24 cellular contexts compared by ENCODE assay signal in the genomic region with DNA sequence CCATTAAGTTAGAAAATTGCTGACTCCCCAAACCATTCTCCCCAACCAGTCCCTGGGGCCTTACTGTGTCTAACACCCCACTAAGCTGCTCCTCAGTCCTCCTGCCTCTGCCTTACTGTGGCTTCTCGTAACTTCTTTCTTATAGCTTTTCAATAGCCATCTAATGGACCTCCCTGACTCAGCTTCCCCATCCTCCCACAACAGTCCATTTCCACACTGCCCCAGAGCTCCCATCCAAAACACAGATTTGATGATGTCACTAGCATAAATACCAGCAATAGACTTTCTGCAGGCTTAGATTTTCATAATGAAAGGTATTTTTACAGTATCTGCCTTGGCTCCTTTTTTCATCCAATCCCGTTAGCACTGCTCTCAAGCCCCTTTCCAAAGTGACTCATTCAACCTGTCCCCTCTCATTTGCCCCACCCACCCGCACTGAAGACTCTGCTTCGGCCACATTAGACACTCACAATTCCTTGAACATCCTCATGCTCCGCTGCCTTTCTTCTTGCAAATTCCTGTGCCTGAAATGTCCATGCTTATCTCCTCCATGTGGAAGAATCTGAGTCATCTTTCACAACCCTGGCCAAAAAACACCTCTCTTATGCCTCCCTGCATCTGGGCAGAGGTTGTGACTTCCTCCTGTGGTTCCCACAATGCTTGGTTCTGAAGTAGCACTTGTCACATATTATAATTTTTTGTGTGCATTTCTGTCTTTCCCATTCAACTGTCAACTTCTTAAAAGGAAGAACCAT.
DNase-seq lines count a peak whose midpoint lies in the region; ATAC-seq and TF ChIP-seq lines count a peak whose summit lies in the region.
"Had no signal": no experiment of that assay in that cellular context is flagged by ENCODE, and none has a peak within 500 bp of the region (broad histone marks: within the 10 kb centered on the region; RNA-seq: fewer than 3 reads in every experiment).

No MANE protein-coding gene starts in this region.

- TF ChIP-seq CTCF in nephron (IDR thresholded peaks at IDR 0.05; ENCODE audit: unreplicated experiment in 3 of 3), result no peak

- H3K4me3 Mint-ChIP-seq in nephron, result no peak overlapping the region
- H3K4me3 Mint-ChIP-seq: activated T-cell treated with anti-CD3 and anti-CD28 coated beads, Interleukin-2, amount 50 U/mL, for 72 hours; endodermal cell had no signal

- no peaks in the 10 kb centered on the region for H3K9me3 Mint-ChIP-seq in nephron
- H3K9me3 Mint-ChIP-seq: activated T-cell treated with anti-CD3 and anti-CD28 coated beads, Interleukin-2, amount 50 U/mL, for 72 hours; endodermal cell had no signal

- DNase-seq in Daoy (ENCODE audit: low read depth), result peak; percentile 48
- DNase-seq in RPMI7951 (ENCODE audit: low read depth), result peak; percentile 16
- peak; percentile 20 for DNase-seq in fibroblast of peridontal ligament (ENCODE audit: extremely low read depth)
- no peak for DNase-seq in EL
- DNase-seq in ecto neural progenitor cell (ENCODE audit: low spot score), result no peak
- DNase-seq: activated CD4-positive, CD25-positive, alpha-beta regulatory T cell; activated CD8-positive, alpha-beta memory T cell treated with anti-CD3 and anti-CD28 coated beads for 24 hours; activated naive CD4-positive, alpha-beta T cell treated with anti-CD3 and anti-CD28 coated beads, Interleukin-2, amount 50 U/mL, for 16 hours; activated T-cell treated with anti-CD3 and anti-CD28 coated beads, Interleukin-2, amount 50 U/mL, for 72 hours; endodermal cell; heart right ventricle; immature natural killer cell; Kasumi-1; naive thymus-derived CD4-positive, alpha-beta T cell; NCI-H1105 treated with DMSO at 0.1 percent for 48 hours; NCI-H2081 treated with DMSO at 0.1 percent for 48 hours; NCI-H524 treated with DMSO at 0.1 percent for 48 hours; small intestine; stimulated activated CD4-positive, alpha-beta T cell treated with anti-CD3 and anti-CD28 coated beads, Interleukin-2, amount 100 ng/mL, for 48 hours; stimulated activated naive CD8-positive, alpha-beta T cell treated with anti-CD3 and anti-CD28 coated beads, Interleukin-15, Interleukin-2, amounts not matched to agents 100 U/mL and 50 U/mL, for 24 hours; upper lobe of left lung had no signal

- no peaks in the 10 kb centered on the region for H3K27me3 Mint-ChIP-seq in nephron (ENCODE audit: low read depth)

- no peaks in the 10 kb centered on the region for H3K36me3 Mint-ChIP-seq in nephron (ENCODE audit: low read depth)
- H3K36me3 Mint-ChIP-seq: immature natural killer cell; naive thymus-derived CD4-positive, alpha-beta T cell had no signal

- H3K4me1 Mint-ChIP-seq in nephron, result peaks cover 52% of the 10 kb centered on the region

- peak overlapping the region in 2 of 3 experiments; percentile 11 to 15 for H3K27ac Mint-ChIP-seq in nephron
- H3K27ac Mint-ChIP-seq: activated T-cell treated with anti-CD3 and anti-CD28 coated beads, Interleukin-2, amount 50 U/mL, for 72 hours; endodermal cell had no signal

- ATAC-seq in HG03565 (IDR thresholded peaks at IDR 0.05; ENCODE audit: unreplicated experiment) (no peak), GM18867 (IDR thresholded peaks at IDR 0.05; ENCODE audit: unreplicated experiment) (no peak)
- ATAC-seq: activated T-cell treated with anti-CD3 and anti-CD28 coated beads, Interleukin-2, amount 50 U/mL, for 72 hours; heart right ventricle; naive thymus-derived CD4-positive, alpha-beta T cell; stimulated activated naive CD8-positive, alpha-beta T cell treated with anti-CD3 and anti-CD28 coated beads, Interleukin-15, Interleukin-2, amounts not matched to agents 100 U/mL and 50 U/mL, for 24 hours had no signal

Comparison
In these comparisons a context has a peak if more than half of its experiments do, and no peak if none do; other contexts are left out.
1. DNase-seq: peak in Daoy (single experiment), RPMI7951 (single experiment) and fibroblast of peridontal ligament (single experiment); none in EL (single experiment) and ecto neural progenitor cell (single experiment).